Comparison of ENCODE assay signal across 10 cellular contexts in genomic region chr1:214808845-214809460, GRCh38.
A peak's percentile ranks its signal among the peaks of the same experiment; 100 is the strongest.
DNase-seq lines count a peak whose midpoint lies in the region; ATAC-seq and TF ChIP-seq lines count a peak whose summit lies in the region.
"Had no signal": no experiment of that assay in that cellular context is flagged by ENCODE, and none has a peak within 500 bp of the region (broad histone marks: within the 10 kb centered on the region; RNA-seq: fewer than 3 reads in every experiment).

No MANE protein-coding gene starts in this region.

- ATAC-seq in GM18511 (IDR thresholded peaks at IDR 0.05; ENCODE audit: unreplicated experiment) (no peak), GM21381 (IDR thresholded peaks at IDR 0.05; ENCODE audit: unreplicated experiment) (no peak)
- ATAC-seq in activated CD8-positive, alpha-beta T cell treated with anti-CD3 and anti-CD28 coated beads, Interleukin-2, amount 10 ng/mL, durations not matched to agents 7 days and 5 days: no peak

- WGBS in liver: 51% methylated on average over 3 of the region's 3 CpGs

- no peaks in the 10 kb centered on the region for H3K27me3 Mint-ChIP-seq in activated CD8-positive, alpha-beta T cell treated with anti-CD3 and anti-CD28 coated beads, Interleukin-2, amount 10 ng/mL, durations not matched to agents 7 days and 5 days (ENCODE audit: low read depth)
- H3K27me3 Mint-ChIP-seq: IgD-negative memory B cell had no signal

- H3K27ac ChIP-seq in KMS-11: no peak overlapping the region
- H3K27ac ChIP-seq in VCaP: no peak overlapping the region
- H3K27ac ChIP-seq in liver (ENCODE audit: low read depth in 1 of 2, low read length in 2 of 2): no peak overlapping the region
- H3K27ac ChIP-seq: prostate gland had no signal

- H3K4me1 ChIP-seq in KMS-11 (ENCODE audit: low read depth, poor library complexity, severe bottlenecking) (no peaks in the 10 kb centered on the region), liver (ENCODE audit: control insufficient read depth in 4 of 4, insufficient read depth in 4 of 4, low read length in 3 of 4) (no peaks in the 10 kb centered on the region)
- H3K4me1 ChIP-seq: prostate gland had no signal

- no peaks in the 10 kb centered on the region for H3K36me3 Mint-ChIP-seq in activated CD8-positive, alpha-beta T cell treated with anti-CD3 and anti-CD28 coated beads, Interleukin-2, amount 10 ng/mL, durations not matched to agents 7 days and 5 days (ENCODE audit: low read depth)
- H3K36me3 Mint-ChIP-seq: IgD-negative memory B cell had no signal

- no peaks in the 10 kb centered on the region for H3K4me1 Mint-ChIP-seq in activated CD8-positive, alpha-beta T cell treated with anti-CD3 and anti-CD28 coated beads, Interleukin-2, amount 10 ng/mL, durations not matched to agents 7 days and 5 days (ENCODE audit: low read depth)
- H3K4me1 Mint-ChIP-seq: IgD-negative memory B cell had no signal

- H3K9me3 Mint-ChIP-seq in activated CD8-positive, alpha-beta T cell treated with anti-CD3 and anti-CD28 coated beads, Interleukin-2, amount 10 ng/mL, durations not matched to agents 7 days and 5 days (ENCODE audit: insufficient read depth): no peaks in the 10 kb centered on the region

- H2AFZ ChIP-seq in KMS-11 (ENCODE audit: low read depth): no peak overlapping the region

- no peaks in the 10 kb centered on the region for H3K79me2 ChIP-seq in KMS-11 (ENCODE audit: insufficient read depth, low read depth)

- no peaks in the 10 kb centered on the region for H3K27me3 ChIP-seq in KMS-11 (ENCODE audit: insufficient read depth, low read depth)
- no peaks in the 10 kb centered on the region for H3K27me3 ChIP-seq in liver (ENCODE audit: control insufficient read depth in 4 of 4, insufficient read depth in 4 of 4, low read length in 3 of 4)

- H3K36me3 ChIP-seq in KMS-11 (ENCODE audit: insufficient read depth) (no peaks in the 10 kb centered on the region), liver (ENCODE audit: control insufficient read depth in 4 of 4, insufficient read depth in 3 of 4, low read depth in 1 of 4, low read length in 3 of 4) (no peaks in the 10 kb centered on the region)
- H3K36me3 ChIP-seq: prostate gland had no signal

- CTCF ChIA-PET in activated CD8-positive, alpha-beta T cell treated with anti-CD3 and anti-CD28 coated beads, Interleukin-2, amount 10 ng/mL, durations not matched to agents 7 days and 5 days (lab: Charles Lee): no interaction called here

- H3K9me3 ChIP-seq in liver (ENCODE audit: control insufficient read depth in 4 of 4, low read length in 3 of 4): peaks cover 0 to 3% (median 0%) of the 10 kb centered on the region in 4 donors
- H3K9me3 ChIP-seq: prostate gland had no signal

- DNase-seq in Daoy (ENCODE audit: low read depth) (peak; percentile 26), amygdala (lab: John Stamatoyannopoulos, UW) (no peak)
- DNase-seq in activated CD8-positive, alpha-beta T cell treated with anti-CD3 and anti-CD28 coated beads, Interleukin-2, amount 10 ng/mL, durations not matched to agents 7 days and 5 days: no peak

- H3K9ac ChIP-seq in KMS-11 (no peak overlapping the region), liver (ENCODE audit: low read depth in 1 of 2, low read length in 2 of 2) (no peak overlapping the region)

- POLR2A ChIA-PET in activated CD8-positive, alpha-beta T cell treated with anti-CD3 and anti-CD28 coated beads, Interleukin-2, amount 10 ng/mL, durations not matched to agents 7 days and 5 days (lab: Charles Lee): no interaction called here

- H3K4me3 Mint-ChIP-seq in activated CD8-positive, alpha-beta T cell treated with anti-CD3 and anti-CD28 coated beads, Interleukin-2, amount 10 ng/mL, durations not matched to agents 7 days and 5 days: no peak overlapping the region
- H3K4me3 Mint-ChIP-seq: IgD-negative memory B cell had no signal

- peak; percentile 60 to 77 for TF ChIP-seq RAD21 in liver (IDR thresholded peaks at IDR 0.05)

- TF ChIP-seq CTCF in KMS-11 (conservative IDR thresholded peaks at IDR 0.05; ENCODE audit: low read depth, low read length) (0 out of 2 replicates have a peak, but pooled peaks have one; percentile 27), VCaP (conservative IDR thresholded peaks at IDR 0.05) (peak; percentile 62), liver (IDR thresholded peaks at IDR 0.05; ENCODE audit: low read depth, low read length, missing input control) (peak; percentile 30)

- no peaks in the 10 kb centered on the region for H4K20me1 ChIP-seq in KMS-11 (ENCODE audit: insufficient read depth)

- H3K27ac Mint-ChIP-seq in activated CD8-positive, alpha-beta T cell treated with anti-CD3 and anti-CD28 coated beads, Interleukin-2, amount 10 ng/mL, durations not matched to agents 7 days and 5 days: no peak overlapping the region
- H3K27ac Mint-ChIP-seq: IgD-negative memory B cell had no signal

- H3K4me2 ChIP-seq in KMS-11: no peak overlapping the region

- no peak overlapping the region for H3K4me3 ChIP-seq in KMS-11 (IDR thresholded peaks at IDR 0.05; ENCODE audit: insufficient read depth, low read depth, low read length)
- no peak overlapping the region for H3K4me3 ChIP-seq in liver (ENCODE audit: low read depth in 1 of 3, low read length in 3 of 3)
- H3K4me3 ChIP-seq: prostate gland had no signal

TF ChIP-seq in liver, 16 proteins besides CTCF, POLR2A, EP300 and RAD21:
- TF ChIP-seq ZBTB33 (IDR thresholded peaks at IDR 0.05) (no peak), NR2F2 (IDR thresholded peaks at IDR 0.05) (no peak), GABPA (IDR thresholded peaks at IDR 0.05 in 1 of 2, conservative IDR thresholded peaks at IDR 0.05 in 1 of 2) (no peak), FOXA2 (IDR thresholded peaks at IDR 0.05) (no peak), YY1 (IDR thresholded peaks at IDR 0.05) (no peak), RXRA (IDR thresholded peaks at IDR 0.05) (no peak), REST (IDR thresholded peaks at IDR 0.05) (no peak), MAX (IDR thresholded peaks at IDR 0.05) (no peak), HNF4G (IDR thresholded peaks at IDR 0.05) (no peak), JUND (IDR thresholded peaks at IDR 0.05) (no peak), EGR1 (IDR thresholded peaks at IDR 0.05; ENCODE audit: low read depth in 2 of 2) (no peak), SP1 (IDR thresholded peaks at IDR 0.05) (no peak), TAF1 (conservative IDR thresholded peaks at IDR 0.05) (no peak), HNF4A (conservative IDR thresholded peaks at IDR 0.05) (no peak), FOXA1 (IDR thresholded peaks at IDR 0.05) (no peak)
- TF ChIP-seq, protein P1, sequence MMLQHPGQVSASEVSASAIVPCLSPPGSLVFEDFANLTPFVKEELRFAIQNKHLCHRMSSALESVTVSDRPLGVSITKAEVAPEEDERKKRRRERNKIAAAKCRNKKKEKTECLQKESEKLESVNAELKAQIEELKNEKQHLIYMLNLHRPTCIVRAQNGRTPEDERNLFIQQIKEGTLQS (IDR thresholded peaks at IDR 0.05): no peak
